27 cellular contexts compared by ENCODE assay signal in the genomic region with DNA sequence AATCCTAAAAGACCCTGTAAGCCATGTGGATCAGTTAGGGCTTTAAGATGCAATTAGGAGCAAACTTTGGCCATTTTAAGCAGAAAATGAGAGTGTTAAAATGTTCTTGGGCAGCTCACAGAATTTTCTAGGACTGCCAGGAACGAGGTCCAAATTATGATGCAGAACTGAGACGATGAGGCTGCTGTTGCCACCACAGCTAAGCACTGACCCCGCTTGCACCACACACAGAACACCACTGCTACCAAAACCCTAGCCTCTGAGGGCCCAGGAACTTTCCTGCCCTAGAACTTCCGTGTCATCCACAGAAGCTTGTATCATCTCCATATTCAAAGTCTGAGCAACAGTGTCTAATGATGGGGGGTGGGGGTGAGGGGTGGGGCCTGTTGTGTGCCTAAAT. TPM values are rescaled to one million over a fixed set of nuclear protein-coding genes. Genes with fewer than 3 reads are reported as not detected.
DNase-seq lines count a peak whose midpoint lies in the region; ATAC-seq, FAIRE-seq and TF ChIP-seq lines count a peak whose summit lies in the region.
"Had no signal": no experiment of that assay in that cellular context is flagged by ENCODE, and none has a peak within 500 bp of the region (broad histone marks: within the 10 kb centered on the region; RNA-seq: fewer than 3 reads in every experiment).

No MANE protein-coding gene starts in this region.

- H3K9ac ChIP-seq in smooth muscle cell (ENCODE audit: low read depth) = no peak overlapping the region
- H3K9ac ChIP-seq: BLaER1 treated with 17β-estradiol and CSF1 and Interleukin-3, amounts not matched to agents 10 nM and 100 nM had no signal

- H3K27me3 ChIP-seq in gastroesophageal sphincter (no peaks in the 10 kb centered on the region), right cardiac atrium (ENCODE audit: control insufficient read depth, insufficient read depth) (no peaks in the 10 kb centered on the region), smooth muscle cell (ENCODE audit: low read depth) (no peaks in the 10 kb centered on the region)
- H3K27me3 ChIP-seq: BE2C; BLaER1 treated with 17β-estradiol and CSF1 and Interleukin-3, amounts not matched to agents 10 nM and 100 nM had no signal

- H2AFZ ChIP-seq in smooth muscle cell (ENCODE audit: low read depth) = no peak overlapping the region
- H2AFZ ChIP-seq: GM23338 had no signal

- H3K9me3 ChIP-seq in gastroesophageal sphincter = no peaks in the 10 kb centered on the region
- no peaks in the 10 kb centered on the region for H3K9me3 ChIP-seq in right cardiac atrium (ENCODE audit: control insufficient read depth, low read length)
- H3K9me3 ChIP-seq in smooth muscle cell (replicated peaks; ENCODE audit: low read depth) = no peaks in the 10 kb centered on the region
- H3K9me3 ChIP-seq: A549; BE2C; BLaER1 treated with 17β-estradiol and CSF1 and Interleukin-3, amounts not matched to agents 10 nM and 100 nM had no signal

- H3K4me3 ChIP-seq in gastroesophageal sphincter (no peak overlapping the region), right cardiac atrium (ENCODE audit: low read length) (no peak overlapping the region), smooth muscle cell (no peak overlapping the region)
- H3K4me3 ChIP-seq: A549; BLaER1 treated with 17β-estradiol and CSF1 and Interleukin-3, amounts not matched to agents 10 nM and 100 nM; GM12878; GM23338 had no signal

- 95% methylated on average over 3 of the region's 4 CpGs; no CpG with 5 or more reads in 1 of the 2 donors for WGBS in gastroesophageal sphincter (ENCODE audit: low coverage in 1 of 2), 2 donors
- 51% methylated on average over 4 of the region's 4 CpGs for WGBS in right cardiac atrium
- 86% methylated on average over 4 of the region's 4 CpGs for WGBS in smooth muscle cell (ENCODE audit: low lambda C conversion rate)

- no peaks in the 10 kb centered on the region for H3K4me1 ChIP-seq in gastroesophageal sphincter
- peaks cover 3% of the 10 kb centered on the region for H3K4me1 ChIP-seq in right cardiac atrium (ENCODE audit: control insufficient read depth, insufficient read depth, low read length)
- H3K4me1 ChIP-seq in smooth muscle cell (ENCODE audit: low read depth) = no peaks in the 10 kb centered on the region
- H3K4me1 ChIP-seq: A549 had no signal

- TF ChIP-seq CTCF in gastroesophageal sphincter (IDR thresholded peaks at IDR 0.05) = no peak
- no peak for TF ChIP-seq CTCF in smooth muscle cell (IDR thresholded peaks at IDR 0.05; ENCODE audit: borderline replicate concordance, insufficient read depth, poor library complexity, severe bottlenecking)

- ATAC-seq in Right ventricle myocardium superior (ENCODE audit: poor library complexity) (peak; percentile 51), gastroesophageal sphincter (peak; percentile 46), right cardiac atrium (peak; percentile 88 to 95), GM21390 (IDR thresholded peaks at IDR 0.05; ENCODE audit: unreplicated experiment) (no peak)
- ATAC-seq: A549, GM12878, GM23338, HCT116 had no signal

- no peak overlapping the region for H3K27ac ChIP-seq in gastroesophageal sphincter
- H3K27ac ChIP-seq in right cardiac atrium (ENCODE audit: low read length) = no peak overlapping the region
- H3K27ac ChIP-seq in smooth muscle cell (ENCODE audit: low read depth) = no peak overlapping the region
- H3K27ac ChIP-seq: A549; BLaER1 treated with 17β-estradiol and CSF1 and Interleukin-3, amounts not matched to agents 10 nM and 100 nM had no signal

- TF ChIP-seq EP300 in gastroesophageal sphincter (IDR thresholded peaks at IDR 0.05) = no peak

- intact Hi-C loops in Right ventricle myocardium superior (cut with DNase I) (no loop called here), cardiac septum (cut with DNase I) (no loop called here), right cardiac atrium (cut with DNase I) (no loop called here)

- no peak overlapping the region for H3K4me2 ChIP-seq in smooth muscle cell
- H3K4me2 ChIP-seq: A549, GM23338 had no signal

- H3F3A ChIP-seq in smooth muscle cell (ENCODE audit: low read depth) = no peaks in the 10 kb centered on the region

- no peaks in the 10 kb centered on the region for H3K79me2 ChIP-seq in smooth muscle cell (ENCODE audit: low read depth)

- H3K36me3 ChIP-seq in gastroesophageal sphincter (no peaks in the 10 kb centered on the region), smooth muscle cell (ENCODE audit: low read depth) (no peaks in the 10 kb centered on the region)
- H3K36me3 ChIP-seq: BE2C; BLaER1 treated with 17β-estradiol and CSF1 and Interleukin-3, amounts not matched to agents 10 nM and 100 nM had no signal

- no peak for TF ChIP-seq POLR2A in gastroesophageal sphincter (IDR thresholded peaks at IDR 0.05)

- DNase-seq in Right ventricle myocardium superior = peak; percentile 41
- no peak for DNase-seq in cardiac septum (ENCODE audit: low spot score)
- peak; percentile 40 to 74 (median 56) for DNase-seq in right cardiac atrium
- no peak for DNase-seq in smooth muscle cell (lab: John Stamatoyannopoulos, UW; ENCODE audit: unreplicated experiment)
- no peak for DNase-seq in frontal cortex (ENCODE audit: low spot score in 2 of 2)
- DNase-seq: 8988T; ACHN; AML-193; BE2C; CD4-positive, alpha-beta T cell; CD8-positive, alpha-beta memory T cell; DMS 273 treated with DMSO at 0.1 percent for 48 hours; DMS79; EL; GDM1; H9 had no signal

- H4K20me1 ChIP-seq in smooth muscle cell (ENCODE audit: low read depth) = no peaks in the 10 kb centered on the region
- H4K20me1 ChIP-seq: BLaER1 treated with 17β-estradiol and CSF1 and Interleukin-3, amounts not matched to agents 10 nM and 100 nM had no signal

- FAIRE-seq in frontal cortex (lab: Jason Lieb, UNC) = no peak
- FAIRE-seq: A549, D721Med, GM12878, GM19239 had no signal

RNA-seq across cellular contexts. Expression of a gene that starts 41.0 kb away (rescaled TPM):
- not detected for total RNA-seq in Right ventricle myocardium superior
- 0.27 TPM for total RNA-seq in cardiac septum
- 1 to 10 TPM in 1 of 4 donors, under 1 TPM in 2, not detected in 1; 0.62 to 1.6 (median 0.92) TPM for total RNA-seq in gastroesophageal sphincter
- 1 to 10 TPM in 2 of 4 donors, under 1 TPM in 2; 0.34 to 1.6 (median 1.0) TPM for total RNA-seq in right cardiac atrium
- polyA plus RNA-seq in right cardiac atrium = 0.14 TPM
- total RNA-seq in smooth muscle cell = 0.81 and 1.1 TPM in 2 replicates
- polyA plus RNA-seq in smooth muscle cell = 0.26 and 0.32 TPM in 2 replicates
- 2.9 TPM for total RNA-seq in frontal cortex
- total RNA-seq: CD4-positive, alpha-beta T cell; CD8-positive, alpha-beta memory T cell; H4 had no signal
- polyA plus RNA-seq: CD14-positive monocyte; CD8-positive, alpha-beta memory T cell had no signal

Comparison
In these comparisons a context has a peak if more than half of its experiments do, and no peak if none do; other contexts are left out.
1. DNase-seq: peak in Right ventricle myocardium superior (single experiment) and right cardiac atrium (3 of 3); none in cardiac septum (single experiment), smooth muscle cell (single experiment) and frontal cortex (0 of 2).